8 cellular contexts compared by ENCODE assay signal in the genomic region with DNA sequence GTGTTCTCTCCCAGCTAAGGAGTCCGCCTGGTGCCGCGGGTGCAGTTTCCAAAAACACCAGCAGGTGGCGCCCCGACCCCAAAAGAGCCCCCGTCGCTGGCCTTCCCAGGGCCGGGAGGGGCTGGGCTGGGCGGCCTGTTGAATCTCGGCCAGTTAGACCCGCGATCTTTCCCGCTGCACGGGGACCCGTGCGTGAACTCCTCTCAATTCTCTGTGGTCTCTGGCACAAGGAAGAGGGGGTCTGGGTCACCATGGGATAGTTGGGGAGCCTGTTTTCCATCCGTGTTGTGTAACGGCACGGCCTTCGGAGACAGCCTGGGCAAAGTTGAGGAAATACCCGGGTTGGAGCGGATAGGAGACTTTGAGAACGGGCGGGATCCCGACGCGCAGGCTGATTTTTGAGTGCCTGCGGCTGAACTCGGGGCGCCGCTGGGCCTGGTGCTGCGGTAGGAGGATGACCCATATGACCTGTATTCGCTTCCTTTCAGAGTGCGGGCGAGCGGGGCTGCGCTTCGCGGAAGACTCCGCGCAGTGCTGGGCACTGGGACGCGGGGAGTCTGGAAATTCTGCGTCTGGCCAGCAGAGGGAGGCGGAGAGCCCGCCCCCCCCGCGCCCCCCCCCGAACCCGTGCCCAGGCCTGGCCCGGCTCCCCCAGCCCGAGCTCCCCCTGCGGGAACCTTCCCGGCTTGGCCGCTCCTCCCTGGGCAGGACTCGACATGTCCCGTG. TPM values are rescaled to one million over a fixed set of nuclear protein-coding genes. Genes with fewer than 3 reads are reported as not detected.
A peak's percentile ranks its signal among the peaks of the same experiment; 100 is the strongest.
DNase-seq lines count a peak whose midpoint lies in the region; ATAC-seq, FAIRE-seq and TF ChIP-seq lines count a peak whose summit lies in the region.

No MANE protein-coding gene starts in this region.

- TF ChIP-seq CTCF in coronary artery (IDR thresholded peaks at IDR 0.05) (peak; percentile 95), left lung (IDR thresholded peaks at IDR 0.05) (peak; percentile 88 to 95)

- peak overlapping the region; percentile 78 for H3K4me3 ChIP-seq in coronary artery
- H3K4me3 ChIP-seq in left lung: peak overlapping the region; percentile 42 to 52

- DNase-seq in GM18507 (ENCODE audit: extremely low spot score, insufficient read length, low read depth) (peak; percentile 89), NCI-H345 treated with DMSO at 0.1 percent for 48 hours (lab: John Stamatoyannopoulos, UW; ENCODE audit: unreplicated experiment) (peak; percentile 38), coronary artery (ENCODE audit: low spot score) (peak; percentile 92), left lung (peak; percentile 79 to 95)
- peak; percentile 78 for DNase-seq in activated CD4-positive, alpha-beta T cell treated with anti-CD3 and anti-CD28 coated beads, Interleukin-2, amount 10 ng/mL, durations not matched to agents 7 days and 5 days
- DNase-seq in stimulated activated CD4-positive, alpha-beta T cell treated with anti-CD3 and anti-CD28 coated beads, Interleukin-2, amount 100 ng/mL, for 4 hours (ENCODE audit: low read depth): peak; percentile 67

- H3K9me3 Mint-ChIP-seq in activated CD4-positive, alpha-beta T cell treated with anti-CD3 and anti-CD28 coated beads, Interleukin-2, amount 10 ng/mL, durations not matched to agents 7 days and 5 days: no peaks in the 10 kb centered on the region

- H3K27me3 Mint-ChIP-seq in activated CD4-positive, alpha-beta T cell treated with anti-CD3 and anti-CD28 coated beads, Interleukin-2, amount 10 ng/mL, durations not matched to agents 7 days and 5 days: peaks cover 36% of the 10 kb centered on the region

- FAIRE-seq in A204.1 (lab: Jason Lieb, UNC) (peak; percentile 43), GM18507 (lab: Jason Lieb, UNC) (peak; percentile 80)

- H3K4me1 ChIP-seq in left lung: peaks cover 0 to 13% of the 10 kb centered on the region in 2 donors

- no peak overlapping the region for H3K27ac Mint-ChIP-seq in activated CD4-positive, alpha-beta T cell treated with anti-CD3 and anti-CD28 coated beads, Interleukin-2, amount 10 ng/mL, durations not matched to agents 7 days and 5 days

- POLR2A ChIA-PET in activated CD4-positive, alpha-beta T cell treated with anti-CD3 and anti-CD28 coated beads, Interleukin-2, amount 10 ng/mL, durations not matched to agents 7 days and 5 days (lab: Charles Lee): interaction anchor here (0.5 kb wide), 1 partner anchor 158 kb away, joined by 4 read pairs; no protein-coding TSS in a partner anchor

- peaks cover 0 to 37% of the 10 kb centered on the region in 2 donors for H3K27me3 ChIP-seq in left lung

- H3K4me1 Mint-ChIP-seq in activated CD4-positive, alpha-beta T cell treated with anti-CD3 and anti-CD28 coated beads, Interleukin-2, amount 10 ng/mL, durations not matched to agents 7 days and 5 days: peaks cover 3% of the 10 kb centered on the region

- H3K36me3 ChIP-seq in left lung: no peaks in the 10 kb centered on the region

- H3K9me3 ChIP-seq in left lung: no peaks in the 10 kb centered on the region

- intact Hi-C loops in left lung (cut with DNase I): loop anchor here in 1 of 2 donors (5.0 kb wide), 2 partner anchors 75 to 180 kb away; no protein-coding TSS in a partner anchor

- no peaks in the 10 kb centered on the region for H3K36me3 Mint-ChIP-seq in activated CD4-positive, alpha-beta T cell treated with anti-CD3 and anti-CD28 coated beads, Interleukin-2, amount 10 ng/mL, durations not matched to agents 7 days and 5 days (ENCODE audit: low read depth)

- CTCF ChIA-PET in activated CD4-positive, alpha-beta T cell treated with anti-CD3 and anti-CD28 coated beads, Interleukin-2, amount 10 ng/mL, durations not matched to agents 7 days and 5 days (lab: Charles Lee): interaction anchor here (0.5 to 3.4 kb wide), 41 partner anchors 9 to 460 kb away, joined by 3 to 53 read pairs (median 4); no protein-coding TSS in a partner anchor

- peak overlapping the region; percentile 70 for H3K4me3 Mint-ChIP-seq in activated CD4-positive, alpha-beta T cell treated with anti-CD3 and anti-CD28 coated beads, Interleukin-2, amount 10 ng/mL, durations not matched to agents 7 days and 5 days

- peak; percentile 47 for ATAC-seq in HG03108 (IDR thresholded peaks at IDR 0.05; ENCODE audit: unreplicated experiment)
- peak; percentile 97 for ATAC-seq in left lung

- H3K27ac ChIP-seq in coronary artery: peak overlapping the region; percentile 34 to 83
- peak overlapping the region in 1 of 2 donors; percentile 18 for H3K27ac ChIP-seq in left lung

RNA-seq across cellular contexts. Expression of a gene that starts 7.9 kb away (rescaled TPM):
- total RNA-seq in activated CD4-positive, alpha-beta T cell treated with anti-CD3 and anti-CD28 coated beads, Interleukin-2, amount 10 ng/mL, durations not matched to agents 7 days and 5 days: not detected
- total RNA-seq in left lung: under 1 TPM in 1 of 2 donors, not detected in 1; 0.06 TPM

Comparison
In these comparisons a context has a peak if more than half of its experiments do, and no peak if none do; other contexts are left out.
1. DNase-seq: peak in every context shown above with its lines; median percentile 92 in coronary artery; 89 in GM18507; 87 in left lung; 78 in activated CD4-positive, alpha-beta T cell treated with anti-CD3 and anti-CD28 coated beads, Interleukin-2, amount 10 ng/mL, durations not matched to agents 7 days and 5 days; 67 in stimulated activated CD4-positive, alpha-beta T cell treated with anti-CD3 and anti-CD28 coated beads, Interleukin-2, amount 100 ng/mL, for 4 hours; 38 in NCI-H345 treated with DMSO at 0.1 percent for 48 hours.